23 cellular contexts compared by ENCODE assay signal in the genomic region with DNA sequence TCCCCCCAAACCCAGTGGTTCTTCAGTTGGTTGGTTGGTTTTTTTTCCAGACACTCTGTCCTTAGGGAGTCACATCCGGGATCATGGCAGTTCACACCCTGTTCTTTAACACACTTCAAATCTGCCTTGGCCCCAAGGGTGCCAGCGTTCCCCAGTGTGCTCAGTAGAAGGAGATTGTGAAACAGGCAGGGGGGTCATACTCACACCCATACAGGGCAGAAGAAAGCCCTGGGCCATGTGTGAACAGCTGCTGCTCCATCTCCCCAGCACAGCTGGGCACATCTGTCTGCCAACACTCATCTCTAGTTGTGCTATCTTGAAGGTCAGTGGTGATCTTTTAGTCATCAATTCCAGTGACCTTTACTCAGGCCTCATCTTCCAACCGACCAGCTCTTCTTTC.
DNase-seq lines count a peak whose midpoint lies in the region; ATAC-seq and TF ChIP-seq lines count a peak whose summit lies in the region.
"Had no signal": no experiment of that assay in that cellular context is flagged by ENCODE, and none has a peak within 500 bp of the region (broad histone marks: within the 10 kb centered on the region; RNA-seq: fewer than 3 reads in every experiment).

No MANE protein-coding gene starts in this region.

- peak; percentile 71 for ATAC-seq in stimulated activated naive CD8-positive, alpha-beta T cell treated with anti-CD3 and anti-CD28 coated beads, Interleukin-15, Interleukin-2, amounts not matched to agents 100 U/mL and 50 U/mL, for 24 hours
- ATAC-seq in stimulated activated naive CD8-positive, alpha-beta T cell treated with anti-CD3 and anti-CD28 coated beads, Interleukin-15, amount 100 ng/mL, for 72 hours: no peak
- ATAC-seq in activated CD4-positive, alpha-beta T cell treated with anti-CD3 and anti-CD28 coated beads for 36 hours: no peak
- ATAC-seq: GM23338, PC-3, WTC11 had no signal

- H3K4me2 ChIP-seq in mammary epithelial cell (ENCODE audit: insufficient read depth, low read depth, low read length): no peak overlapping the region
- H3K4me2 ChIP-seq: GM23338 had no signal

- 100% methylated on average over 3 of the region's 3 CpGs for WGBS in mammary epithelial cell (ENCODE audit: low coverage, missing lambda C conversion rate)

- H3K4me1 Mint-ChIP-seq in stimulated activated naive CD8-positive, alpha-beta T cell treated with anti-CD3 and anti-CD28 coated beads, Interleukin-15, amount 100 ng/mL, for 72 hours: peaks cover 45% of the 10 kb centered on the region
- H3K4me1 Mint-ChIP-seq in nephron: peaks cover 14% of the 10 kb centered on the region
- peaks cover 8% of the 10 kb centered on the region for H3K4me1 Mint-ChIP-seq in activated CD4-positive, alpha-beta T cell treated with anti-CD3 and anti-CD28 coated beads for 36 hours
- H3K4me1 Mint-ChIP-seq: CD4-positive, alpha-beta memory T cell had no signal

- no peaks in the 10 kb centered on the region for H3K9me3 ChIP-seq in mammary epithelial cell (replicated peaks; ENCODE audit: insufficient read depth, low read length)
- H3K9me3 ChIP-seq: heart right ventricle, neutrophil, spleen had no signal

- H3K27me3 ChIP-seq in mammary epithelial cell (ENCODE audit: insufficient read depth, low read length): no peaks in the 10 kb centered on the region
- H3K27me3 ChIP-seq: heart right ventricle, neutrophil, spleen had no signal

- H3K4me1 ChIP-seq in mammary epithelial cell (ENCODE audit: insufficient read depth, low read length): peaks cover 5% of the 10 kb centered on the region

- no peaks in the 10 kb centered on the region for H3K27me3 Mint-ChIP-seq in stimulated activated naive CD8-positive, alpha-beta T cell treated with anti-CD3 and anti-CD28 coated beads, Interleukin-15, amount 100 ng/mL, for 72 hours
- peaks cover 3% of the 10 kb centered on the region for H3K27me3 Mint-ChIP-seq in nephron (ENCODE audit: low read depth)
- no peaks in the 10 kb centered on the region for H3K27me3 Mint-ChIP-seq in activated CD4-positive, alpha-beta T cell treated with anti-CD3 and anti-CD28 coated beads for 36 hours
- H3K27me3 Mint-ChIP-seq: CD4-positive, alpha-beta memory T cell had no signal

- TF ChIP-seq CTCF in mammary epithelial cell (conservative IDR thresholded peaks at IDR 0.05 in 1 of 2, IDR thresholded peaks at IDR 0.05 in 1 of 2; ENCODE audit: extremely low read depth in 1 of 2, insufficient read depth in 1 of 2, low read depth in 1 of 2, low read length in 2 of 2) (no peak), nephron (IDR thresholded peaks at IDR 0.05; ENCODE audit: unreplicated experiment in 3 of 3) (no peak)

- no peak for DNase-seq in stimulated activated naive CD8-positive, alpha-beta T cell treated with anti-CD3 and anti-CD28 coated beads, Interleukin-15, Interleukin-2, amounts not matched to agents 100 U/mL and 50 U/mL, for 24 hours
- DNase-seq in stimulated activated naive CD8-positive, alpha-beta T cell treated with anti-CD3 and anti-CD28 coated beads, Interleukin-15, amount 100 ng/mL, for 72 hours: no peak
- DNase-seq in mammary epithelial cell: no peak
- DNase-seq in glomerular visceral epithelial cell (ENCODE audit: extremely low spot score): no peak
- no peak for DNase-seq in C1 segment of cervical spinal cord (lab: John Stamatoyannopoulos, UW)
- DNase-seq in activated CD4-positive, alpha-beta T cell treated with anti-CD3 and anti-CD28 coated beads for 36 hours: no peak
- DNase-seq: activated CD8-positive, alpha-beta memory T cell treated with anti-CD3 and anti-CD28 coated beads for 24 hours; CD4-positive, alpha-beta memory T cell; endodermal cell; heart right ventricle; NCI-H1092 treated with DMSO at 0.1 percent for 48 hours; NCI-H2029; NCI-H345; NCI-H82; PC-3; spleen; stimulated activated CD4-positive, alpha-beta T cell treated with anti-CD3 and anti-CD28 coated beads, Interleukin-4, amount 100 ng/mL, for 24 hours; substantia nigra had no signal

- intact Hi-C loops in mammary epithelial cell (cut with micrococcal nuclease): no loop called here
- intact Hi-C loops in activated CD4-positive, alpha-beta T cell treated with anti-CD3 and anti-CD28 coated beads for 36 hours (cut with DNase I, micrococcal nuclease): no loop called here

- BruUV-seq in mammary epithelial cell (replicated peaks; lab: Mats Ljungman, UMichigan): no TSS peak

- H3K4me3 Mint-ChIP-seq in stimulated activated naive CD8-positive, alpha-beta T cell treated with anti-CD3 and anti-CD28 coated beads, Interleukin-15, amount 100 ng/mL, for 72 hours: no peak overlapping the region
- no peak overlapping the region for H3K4me3 Mint-ChIP-seq in nephron
- no peak overlapping the region for H3K4me3 Mint-ChIP-seq in activated CD4-positive, alpha-beta T cell treated with anti-CD3 and anti-CD28 coated beads for 36 hours
- H3K4me3 Mint-ChIP-seq: CD4-positive, alpha-beta memory T cell; endodermal cell; GM23338; WTC11 had no signal

- H3K9ac ChIP-seq in mammary epithelial cell (ENCODE audit: insufficient read depth, low read length): no peak overlapping the region

- H3K36me3 ChIP-seq in mammary epithelial cell (ENCODE audit: insufficient read depth, low read length): no peaks in the 10 kb centered on the region
- H3K36me3 ChIP-seq: heart right ventricle, neutrophil, spleen had no signal

- no peak overlapping the region for H3K4me3 ChIP-seq in mammary epithelial cell (replicated peaks in 1 of 3; ENCODE audit: insufficient read depth in 1 of 3, low read depth in 2 of 3, low read length in 3 of 3)
- H3K4me3 ChIP-seq: coronary artery, GM23338, heart right ventricle, spleen had no signal

- POLR2A ChIA-PET in activated CD4-positive, alpha-beta T cell treated with anti-CD3 and anti-CD28 coated beads for 36 hours (lab: Charles Lee): interaction anchor here (0.6 kb wide), 1 partner anchor 37 kb away, joined by 6 read pairs; no protein-coding TSS in a partner anchor

- in situ Hi-C loops in mammary epithelial cell (cut with MboI; ENCODE audit: low sequenced_read_pairs in 2 of 2): no loop called here

- H3K9me3 Mint-ChIP-seq in stimulated activated naive CD8-positive, alpha-beta T cell treated with anti-CD3 and anti-CD28 coated beads, Interleukin-15, amount 100 ng/mL, for 72 hours: no peaks in the 10 kb centered on the region
- no peaks in the 10 kb centered on the region for H3K9me3 Mint-ChIP-seq in nephron
- H3K9me3 Mint-ChIP-seq in activated CD4-positive, alpha-beta T cell treated with anti-CD3 and anti-CD28 coated beads for 36 hours (ENCODE audit: low read depth): no peaks in the 10 kb centered on the region
- H3K9me3 Mint-ChIP-seq: endodermal cell, GM23338 had no signal

- no peaks in the 10 kb centered on the region for H3K79me2 ChIP-seq in mammary epithelial cell (ENCODE audit: insufficient read depth, low read length)

- H2AFZ ChIP-seq in mammary epithelial cell (ENCODE audit: low read depth, low read length): peak overlapping the region; percentile 1
- H2AFZ ChIP-seq: GM23338 had no signal

- dilution Hi-C loops in mammary epithelial cell (cut with HindIII; ENCODE audit: low sequenced_read_pairs): no loop called here

- H3K27ac Mint-ChIP-seq in stimulated activated naive CD8-positive, alpha-beta T cell treated with anti-CD3 and anti-CD28 coated beads, Interleukin-15, amount 100 ng/mL, for 72 hours: no peak overlapping the region
- H3K27ac Mint-ChIP-seq in nephron: peak overlapping the region in 2 of 3 experiments; percentile 5 to 53
- no peak overlapping the region for H3K27ac Mint-ChIP-seq in activated CD4-positive, alpha-beta T cell treated with anti-CD3 and anti-CD28 coated beads for 36 hours
- H3K27ac Mint-ChIP-seq: endodermal cell, GM23338, WTC11 had no signal

- no peak overlapping the region for H3K27ac ChIP-seq in mammary epithelial cell (ENCODE audit: insufficient read depth, low read depth, low read length)
- H3K27ac ChIP-seq: coronary artery, heart right ventricle, neutrophil, spleen had no signal

- no peaks in the 10 kb centered on the region for H4K20me1 ChIP-seq in mammary epithelial cell (ENCODE audit: insufficient read depth, low read length)

- CTCF ChIA-PET in mammary epithelial cell (lab: Charles Lee; ENCODE audit: low non-redundant PET): no interaction called here
- CTCF ChIA-PET in activated CD4-positive, alpha-beta T cell treated with anti-CD3 and anti-CD28 coated beads for 36 hours (lab: Charles Lee): no interaction called here

- no peaks in the 10 kb centered on the region for H3K36me3 Mint-ChIP-seq in nephron (ENCODE audit: low read depth)
- H3K36me3 Mint-ChIP-seq in activated CD4-positive, alpha-beta T cell treated with anti-CD3 and anti-CD28 coated beads for 36 hours (ENCODE audit: low read depth): peaks cover 9% of the 10 kb centered on the region
- H3K36me3 Mint-ChIP-seq: WTC11 had no signal

Comparison
In these comparisons a context has a peak if more than half of its experiments do, and no peak if none do; other contexts are left out.
1. H3K27ac Mint-ChIP-seq: peak in nephron (2 of 3); none in stimulated activated naive CD8-positive, alpha-beta T cell treated with anti-CD3 and anti-CD28 coated beads, Interleukin-15, amount 100 ng/mL, for 72 hours (0 of 2) and activated CD4-positive, alpha-beta T cell treated with anti-CD3 and anti-CD28 coated beads for 36 hours (single experiment).